In the genomic region with DNA sequence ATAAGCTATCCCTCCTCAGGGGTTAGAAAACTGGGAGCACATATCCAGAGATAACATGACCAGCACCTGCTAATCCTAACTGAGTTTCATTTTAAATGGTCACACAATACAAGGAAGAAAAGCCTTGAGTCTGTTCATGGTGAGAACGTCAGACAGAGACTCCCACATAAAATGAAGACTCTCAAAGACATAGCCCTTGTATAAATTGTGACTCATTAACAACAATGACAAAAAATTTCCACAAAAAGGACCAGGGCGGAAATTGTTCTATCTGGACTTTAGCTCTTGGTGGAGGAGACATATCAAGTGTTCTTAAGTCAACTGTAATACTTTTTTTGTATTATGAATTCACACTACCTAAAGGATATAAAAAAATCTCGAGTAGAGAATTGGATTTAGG, we compare ENCODE assay signal across 28 cellular contexts.
"Had no signal": no experiment of that assay in that cellular context is flagged by ENCODE, and none has a peak within 500 bp of the region (broad histone marks: within the 10 kb centered on the region; RNA-seq: fewer than 3 reads in every experiment).

No MANE protein-coding gene starts in this region.

- H3K27me3 ChIP-seq: brain microvascular endothelial cell, MG63 had no signal

- ATAC-seq: activated CD8-positive, alpha-beta T cell treated with anti-CD3 and anti-CD28 coated beads for 36 hours; K562 had no signal

- H3K36me3 ChIP-seq: brain microvascular endothelial cell, MG63 had no signal

- H3K27ac ChIP-seq: brain microvascular endothelial cell, VCaP had no signal

- H3K9me3 ChIP-seq: MG63 had no signal

- DNase-seq: activated CD4-positive, alpha-beta T cell treated with anti-CD3 and anti-CD28 coated beads for 1 hour; activated CD4-positive, alpha-beta T cell treated with anti-CD3 and anti-CD28 coated beads for 48 hours; activated CD4-positive, CD25-positive, alpha-beta regulatory T cell; activated CD8-positive, alpha-beta T cell treated with anti-CD3 and anti-CD28 coated beads for 36 hours; activated gamma-delta T cell; activated naive CD4-positive, alpha-beta T cell treated with Interleukin-2 at 50 U/mL for 16 hours; activated T-cell treated with anti-CD3 and anti-CD28 coated beads, Interleukin-2, amount 50 U/mL, for 24 hours; anterior cingulate cortex; brain microvascular endothelial cell; MG63; NCI-H1048; NCI-H1105 treated with DMSO at 0.1 percent for 48 hours; NCI-H1436; NCI-H1694; NCI-H2029; NCI-H2107; NCI-H2171; NCI-H510A; NCI-H526; NCI-H748 treated with DMSO at 0.1 percent for 48 hours; NK-92 treated with Interleukin-12 subunit alpha and Interleukin-12 subunit beta, amount 100 ng/mL, for 24 hours; Right ventricle myocardium superior; SW 1271; T-helper 1 cell; T-helper 2 cell; T-helper 9 cell had no signal

- FAIRE-seq: K562 had no signal

- H3K4me3 ChIP-seq: K562, MG63 had no signal
